ENCODE assay signal across 21 cellular contexts in the genomic region with DNA sequence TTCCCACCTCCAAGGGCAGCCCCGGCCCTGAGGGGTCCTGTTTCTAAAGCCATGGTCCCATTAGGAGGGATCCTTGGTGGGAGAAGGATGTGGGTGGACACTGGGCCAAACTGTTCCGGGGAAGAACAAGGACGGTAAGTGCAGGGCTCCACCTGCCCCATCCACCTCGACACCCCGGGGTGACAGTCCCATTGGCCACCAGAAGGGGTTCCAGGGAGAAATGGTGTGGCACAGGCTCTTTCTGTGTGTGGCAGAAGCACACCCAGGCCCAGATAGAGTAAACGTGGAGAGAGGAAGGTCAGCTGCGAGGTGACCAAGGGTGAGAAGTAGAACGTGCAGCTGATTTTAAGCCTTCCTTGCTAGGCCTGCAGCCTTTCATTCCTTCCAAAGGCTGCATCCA. TPM values are rescaled to one million over a fixed set of nuclear protein-coding genes. Genes with fewer than 3 reads are reported as not detected.
DNase-seq lines count a peak whose midpoint lies in the region; ATAC-seq, FAIRE-seq and TF ChIP-seq lines count a peak whose summit lies in the region.
"Had no signal": no experiment of that assay in that cellular context is flagged by ENCODE, and none has a peak within 500 bp of the region (broad histone marks: within the 10 kb centered on the region; RNA-seq: fewer than 3 reads in every experiment).

No MANE protein-coding gene starts in this region.

- whole genome bisulfite sequencing in adrenal gland, 4 donors: 81 to 86% (median 84%) methylated on average over 4 to 8 of the region's 8 CpGs

- intact Hi-C loops in Right ventricle myocardium inferior (cut with DNase I) (no loop called here), adrenal gland (cut with DNase I) (no loop called here)

- H3K4me1 ChIP-seq in cardiac muscle cell (ENCODE audit: low read depth) (peaks cover 23% of the 10 kb centered on the region), fibroblast of lung (ENCODE audit: control insufficient read depth, extremely low read depth, insufficient read depth, low read length) (peaks cover 11% of the 10 kb centered on the region), subcutaneous abdominal adipose tissue (ENCODE audit: control insufficient read depth in 5 of 5, insufficient read depth in 5 of 5, low read length in 5 of 5) (peaks cover 7 to 76% (median 55%) of the 10 kb centered on the region in 5 donors), adrenal gland (replicated peaks in 1 of 2) (peaks cover 40% of the 10 kb centered on the region in 2 donors)

- peaks cover 91% of the 10 kb centered on the region for H3K79me2 ChIP-seq in fibroblast of lung (ENCODE audit: control insufficient read depth, insufficient read depth, low read length)

- no peak for FAIRE-seq in H54 (lab: Jason Lieb, UNC)
- FAIRE-seq: A204.1, endothelial cell of umbilical vein had no signal

- H3K36me3 ChIP-seq in cardiac muscle cell (peaks cover 9% of the 10 kb centered on the region), fibroblast of lung (ENCODE audit: control insufficient read depth, insufficient read depth, low read length) (peaks cover 18% of the 10 kb centered on the region), subcutaneous abdominal adipose tissue (ENCODE audit: control insufficient read depth in 5 of 5, insufficient read depth in 5 of 5, low read length in 5 of 5) (peaks cover 0 to 38% (median 35%) of the 10 kb centered on the region in 5 donors), adrenal gland (replicated peaks in 1 of 2) (peaks cover 0 to 36% of the 10 kb centered on the region in 2 donors)

- H3K4me2 ChIP-seq in fibroblast of lung (ENCODE audit: extremely low read depth, insufficient read depth, low read length): no peak overlapping the region

- ATAC-seq in Right ventricle myocardium inferior: no peak
- no peak for ATAC-seq in HG03039 (IDR thresholded peaks at IDR 0.05; ENCODE audit: unreplicated experiment)
- ATAC-seq: activated CD8-positive, alpha-beta T cell treated with anti-CD3 and anti-CD28 coated beads for 36 hours; CD8-positive, alpha-beta T cell; naive thymus-derived CD4-positive, alpha-beta T cell; T-cell had no signal

- no peak for TF ChIP-seq CTCF in cardiac muscle cell (IDR thresholded peaks at IDR 0.05; ENCODE audit: low read depth, low read length)
- TF ChIP-seq CTCF in VCaP (conservative IDR thresholded peaks at IDR 0.05): no peak
- TF ChIP-seq CTCF in fibroblast of lung (conservative IDR thresholded peaks at IDR 0.05 in 1 of 2, IDR thresholded peaks at IDR 0.05 in 1 of 2; ENCODE audit: low read depth in 1 of 2, low read length in 2 of 2): no peak
- no peak for TF ChIP-seq CTCF in adrenal gland (IDR thresholded peaks at IDR 0.05)

- peaks cover 2% of the 10 kb centered on the region for H4K20me1 ChIP-seq in fibroblast of lung (ENCODE audit: control insufficient read depth, extremely low read depth, insufficient read depth, low read length)

- H3K27ac ChIP-seq in cardiac muscle cell (peak overlapping the region; percentile 67), VCaP (peak overlapping the region; percentile 32; the same call in 1 of the 2 replicates), fibroblast of lung (ENCODE audit: insufficient read depth, low read length) (peak overlapping the region; percentile 34), subcutaneous abdominal adipose tissue (ENCODE audit: low read depth, low read length) (peak overlapping the region; percentile 77), adrenal gland (peak overlapping the region in 1 of 5 donors; percentile 39)
- H3K27ac ChIP-seq: colonic mucosa had no signal

- no peak overlapping the region for H3K9ac ChIP-seq in fibroblast of lung (ENCODE audit: insufficient read depth, low read length)
- H3K9ac ChIP-seq in subcutaneous abdominal adipose tissue (ENCODE audit: low read length in 5 of 5): peak overlapping the region in 4 of 5 donors; percentile 17 to 48 (median 36)

- H3K27me3 ChIP-seq in cardiac muscle cell: no peaks in the 10 kb centered on the region
- no peaks in the 10 kb centered on the region for H3K27me3 ChIP-seq in fibroblast of lung (ENCODE audit: control insufficient read depth, insufficient read depth, low read length)
- H3K27me3 ChIP-seq in subcutaneous abdominal adipose tissue (ENCODE audit: control insufficient read depth in 5 of 5, insufficient read depth in 4 of 5, low read length in 5 of 5): no peaks in the 10 kb centered on the region
- no peaks in the 10 kb centered on the region for H3K27me3 ChIP-seq in adrenal gland
- H3K27me3 ChIP-seq: colonic mucosa, MG63 had no signal

- TF ChIP-seq POLR2A in H54 (IDR thresholded peaks at IDR 0.05; ENCODE audit: low read depth, low read length) (no peak), adrenal gland (IDR thresholded peaks at IDR 0.05) (no peak)

- H3K4me3 ChIP-seq in cardiac muscle cell (no peak overlapping the region), fibroblast of lung (replicated peaks in 1 of 4; ENCODE audit: control extremely low read depth in 1 of 4, insufficient read depth in 1 of 4, low read depth in 3 of 4, low read length in 4 of 4) (no peak overlapping the region), subcutaneous abdominal adipose tissue (ENCODE audit: low read depth in 1 of 5, low read length in 5 of 5) (no peak overlapping the region), adrenal gland (no peak overlapping the region)
- H3K4me3 ChIP-seq: colonic mucosa, MG63 had no signal

- DNase-seq in cardiac muscle cell (ENCODE audit: low read depth in 1 of 2, low spot score in 1 of 2) (no peak), Right ventricle myocardium inferior (ENCODE audit: missing footprints) (no peak), fibroblast of lung (ENCODE audit: low read depth in 2 of 2) (no peak), H54 (ENCODE audit: insufficient read length, low spot score) (no peak), adrenal gland (no peak)
- DNase-seq: activated CD8-positive, alpha-beta T cell treated with anti-CD3 and anti-CD28 coated beads for 36 hours; CD8-positive, alpha-beta T cell; colonic mucosa; foreskin melanocyte; MG63; naive thymus-derived CD4-positive, alpha-beta T cell; NCI-H1694; NK-92 treated with Interleukin-12 subunit alpha and Interleukin-12 subunit beta, amount 100 ng/mL, for 24 hours; RPMI8226; stimulated activated naive CD4-positive, alpha-beta T cell; T-cell had no signal

- H3K9me3 ChIP-seq in cardiac muscle cell (ENCODE audit: low read depth) (no peaks in the 10 kb centered on the region), fibroblast of lung (ENCODE audit: control insufficient read depth, insufficient read depth, low read depth, low read length) (no peaks in the 10 kb centered on the region), subcutaneous abdominal adipose tissue (ENCODE audit: control insufficient read depth in 5 of 5, low read length in 5 of 5) (no peaks in the 10 kb centered on the region), adrenal gland (replicated peaks in 1 of 3) (no peaks in the 10 kb centered on the region)
- H3K9me3 ChIP-seq: colonic mucosa, MG63 had no signal

- H2AFZ ChIP-seq in fibroblast of lung (ENCODE audit: low read length): no peak overlapping the region

RNA-seq across cellular contexts. Expression of a gene that starts 12.0 kb away (rescaled TPM):
- total RNA-seq in cardiac muscle cell: 112 and 119 TPM in 2 replicates
- 70.9 and 73.6 TPM in 2 replicates for polyA plus RNA-seq in cardiac muscle cell
- 48.1 TPM for total RNA-seq in Right ventricle myocardium inferior
- 810 and 846 TPM in 2 replicates for total RNA-seq in fibroblast of lung
- 163 and 225 TPM in 2 replicates for polyA plus RNA-seq in fibroblast of lung
- polyA plus RNA-seq in fibroblast of lung (2012): 422 and 584 TPM in 2 replicates
- polyA minus RNA-seq in fibroblast of lung (ENCODE audit: low replicate concordance): 303 and 311 TPM in 2 replicates
- total RNA-seq in adrenal gland: 100 to 1,000 TPM; 256 to 516 (median 357) TPM
- 100 to 1,000 TPM; 131 to 253 (median 150) TPM for polyA plus RNA-seq in adrenal gland
